1 cellular context compared by ENCODE assay signal in the genomic region with DNA sequence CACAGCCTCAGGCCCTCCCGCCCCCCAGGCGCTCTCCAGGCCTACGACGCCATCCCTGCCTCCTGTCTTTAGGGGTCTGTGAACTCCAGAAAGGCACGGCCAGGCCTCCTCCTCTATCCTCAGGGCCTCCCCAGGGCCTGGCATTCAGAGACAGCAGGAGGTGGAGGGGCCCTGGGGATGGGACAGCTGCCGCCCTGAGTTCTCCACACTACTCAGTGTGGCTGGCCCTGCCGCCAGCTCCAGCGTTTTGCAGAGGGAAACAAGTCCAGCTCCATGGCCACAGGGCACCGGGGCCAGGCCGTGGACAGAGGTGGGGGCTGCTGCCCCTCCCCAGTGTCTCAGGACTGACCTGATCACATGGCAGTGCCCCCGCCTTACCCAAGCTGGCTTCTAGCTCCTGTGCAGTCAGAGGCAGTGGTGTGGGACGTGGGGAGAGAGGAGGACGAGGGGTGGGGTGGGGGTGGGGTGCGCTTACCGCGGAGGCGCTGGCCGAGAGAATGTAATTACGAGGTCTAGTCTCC.
TF ChIP-seq lines count a peak whose summit lies in the region.

No MANE protein-coding gene starts in this region.

TF ChIP-seq in GM23338, 12 proteins besides CTCF, POLR2A, EP300 and RAD21:
- TF ChIP-seq ZNF462 (CRISPR knock-in tag; IDR thresholded peaks at IDR 0.05) (no peak), ZNF114 (CRISPR knock-in tag; IDR thresholded peaks at IDR 0.05) (no peak), REST (IDR thresholded peaks at IDR 0.05; ENCODE audit: unreplicated experiment) (no peak), JUNB (IDR thresholded peaks at IDR 0.05; ENCODE audit: unreplicated experiment) (no peak), EZH2 (IDR thresholded peaks at IDR 0.05; ENCODE audit: low read depth, unreplicated experiment) (no peak), ZNF331 (CRISPR knock-in tag; IDR thresholded peaks at IDR 0.05; ENCODE audit: low read depth) (no peak)
TF ChIP-seq in GM23338: peak in this region for 0.
